Comparison of ENCODE assay signal across 11 cellular contexts in the genomic region with DNA sequence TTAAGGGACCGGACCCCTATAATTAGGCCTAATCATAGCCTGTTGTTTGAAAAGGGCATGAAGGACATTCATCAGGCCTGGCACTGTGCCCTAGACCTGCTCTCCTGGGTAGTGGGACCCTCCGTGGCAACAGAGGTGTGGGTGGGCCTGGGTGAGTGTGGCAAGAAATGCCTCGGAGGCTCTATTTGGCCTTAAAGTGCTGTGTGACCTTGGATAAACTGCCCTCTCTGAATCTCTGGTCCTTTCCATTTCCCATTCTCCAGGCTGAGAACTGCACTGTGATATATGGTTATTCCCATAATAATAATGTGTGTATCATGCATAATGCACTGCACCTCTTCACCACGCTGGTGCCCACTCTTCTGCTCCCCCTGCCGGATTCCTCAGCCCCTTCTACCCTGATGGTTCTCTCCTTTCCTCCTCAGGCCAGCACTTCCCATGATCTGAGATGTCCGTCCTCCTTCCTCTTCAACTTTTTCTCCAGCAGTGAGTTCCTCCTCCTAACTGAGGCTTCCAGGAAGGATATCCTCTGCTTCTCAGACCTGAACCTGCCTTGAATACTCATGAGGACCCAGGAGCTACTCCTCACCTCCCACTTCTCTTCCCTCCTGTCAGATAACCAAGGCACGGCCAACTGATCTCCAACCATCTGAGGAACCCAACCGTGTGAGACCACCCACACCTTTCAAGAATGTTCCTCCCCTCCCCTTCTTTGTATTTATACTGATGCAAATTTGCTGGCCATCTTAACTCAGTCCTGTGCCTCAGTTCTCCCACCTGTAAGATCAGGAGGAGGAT.
DNase-seq lines count a peak whose midpoint lies in the region; ATAC-seq and TF ChIP-seq lines count a peak whose summit lies in the region.
"Had no signal": no experiment of that assay in that cellular context is flagged by ENCODE, and none has a peak within 500 bp of the region (broad histone marks: within the 10 kb centered on the region; RNA-seq: fewer than 3 reads in every experiment).

No MANE protein-coding gene starts in this region.

- H3K4me1 Mint-ChIP-seq in nephron: peaks cover 25% of the 10 kb centered on the region

- no peak for ATAC-seq in HG03457 (IDR thresholded peaks at IDR 0.05; ENCODE audit: unreplicated experiment)

- peak; percentile 56 for DNase-seq in DMS53 (lab: John Stamatoyannopoulos, UW)
- no peak for DNase-seq in DMS53 treated with DMSO at 0.1 percent for 48 hours (lab: John Stamatoyannopoulos, UW; ENCODE audit: unreplicated experiment)
- no peak for DNase-seq in HFF-Myc (ENCODE audit: extremely low read depth, low read depth)
- no peak for DNase-seq in astrocyte of the cerebellum (ENCODE audit: low read depth)
- DNase-seq in T-helper 1 cell: no peak
- no peak for DNase-seq in sigmoid colon
- DNase-seq: GOT3, NCI-H345, Right ventricle myocardium superior had no signal

- H3K9me3 Mint-ChIP-seq in nephron: no peaks in the 10 kb centered on the region

- H3K9me3 ChIP-seq in sigmoid colon: no peaks in the 10 kb centered on the region

- TF ChIP-seq EP300 in sigmoid colon (IDR thresholded peaks at IDR 0.05): no peak

- H3K27ac ChIP-seq in sigmoid colon: no peak overlapping the region

- peaks cover 7% of the 10 kb centered on the region for H3K27me3 Mint-ChIP-seq in nephron (ENCODE audit: low read depth)

- H3K4me1 ChIP-seq in sigmoid colon: no peaks in the 10 kb centered on the region

- intact Hi-C loops in sigmoid colon (cut with DNase I): no loop called here

- no peaks in the 10 kb centered on the region for H3K36me3 Mint-ChIP-seq in nephron (ENCODE audit: low read depth)

- no peak for TF ChIP-seq POLR2A in sigmoid colon (IDR thresholded peaks at IDR 0.05)

- H3K27ac Mint-ChIP-seq in nephron: peak overlapping the region; percentile 70 to 90 (median 87)

- H3K27me3 ChIP-seq in sigmoid colon: no peaks in the 10 kb centered on the region

- no peaks in the 10 kb centered on the region for H3K36me3 ChIP-seq in sigmoid colon

- WGBS in sigmoid colon, 2 donors: 75 to 80% methylated on average over 8 of the region's 8 CpGs

- no peak overlapping the region for H3K4me3 Mint-ChIP-seq in nephron

- in situ Hi-C loops in astrocyte of the cerebellum (cut with HindIII; ENCODE audit: low sequenced_read_pairs): no loop called here

- TF ChIP-seq CTCF in HFF-Myc (IDR thresholded peaks at IDR 0.05; ENCODE audit: low read depth, low read length, missing control alignments) (peak; percentile 26), astrocyte of the cerebellum (IDR thresholded peaks at IDR 0.05; ENCODE audit: low read depth, low read length, missing control alignments) (peak; percentile 34), nephron (IDR thresholded peaks at IDR 0.05; ENCODE audit: unreplicated experiment in 3 of 3) (no peak), sigmoid colon (IDR thresholded peaks at IDR 0.05) (no peak)

- H3K4me3 ChIP-seq in HFF-Myc (replicated peaks; ENCODE audit: low read depth, low read length) (no peak overlapping the region), astrocyte of the cerebellum (ENCODE audit: low read depth, low read length) (no peak overlapping the region), sigmoid colon (no peak overlapping the region)

Comparison
In these comparisons a context has a peak if more than half of its experiments do, and no peak if none do; other contexts are left out.
1. CTCF ChIP-seq: peak in HFF-Myc (single experiment) and astrocyte of the cerebellum (single experiment); none in nephron (0 of 3) and sigmoid colon (0 of 4).